ENCODE assay signal across 9 cellular contexts in genomic region chr6:24861934-24862333, GRCh38.
DNase-seq lines count a peak whose midpoint lies in the region; ATAC-seq and TF ChIP-seq lines count a peak whose summit lies in the region.
"Had no signal": no experiment of that assay in that cellular context is flagged by ENCODE, and none has a peak within 500 bp of the region (broad histone marks: within the 10 kb centered on the region; RNA-seq: fewer than 3 reads in every experiment).

No MANE protein-coding gene starts in this region.

- no peak overlapping the region for H3K4me3 ChIP-seq in ovary
- H3K4me3 ChIP-seq: dorsolateral prefrontal cortex, skin epidermis had no signal

- DNase-seq in naive thymus-derived CD8-positive, alpha-beta T cell = no peak
- DNase-seq in HuH-7 (ENCODE audit: low spot score) (no peak), ovary (no peak)
- DNase-seq: dorsolateral prefrontal cortex had no signal

- H3K27me3 ChIP-seq in ovary = no peaks in the 10 kb centered on the region

- no peak for TF ChIP-seq EP300 in ovary (IDR thresholded peaks at IDR 0.05)

- H3K4me1 ChIP-seq in ovary (ENCODE audit: insufficient read depth) = no peaks in the 10 kb centered on the region

- H3K27ac Mint-ChIP-seq in naive thymus-derived CD8-positive, alpha-beta T cell = peak overlapping the region; percentile 84 to 98 (median 94)

- ATAC-seq in GM18868 (IDR thresholded peaks at IDR 0.05; ENCODE audit: unreplicated experiment) (peak; percentile 76), GM21619 (IDR thresholded peaks at IDR 0.05; ENCODE audit: unreplicated experiment) (peak; percentile 85), HG03571 (IDR thresholded peaks at IDR 0.05; ENCODE audit: unreplicated experiment) (peak; percentile 92), HG03521 (IDR thresholded peaks at IDR 0.05; ENCODE audit: unreplicated experiment) (no peak)
- ATAC-seq in naive thymus-derived CD8-positive, alpha-beta T cell = no peak

- no peaks in the 10 kb centered on the region for H3K27me3 Mint-ChIP-seq in naive thymus-derived CD8-positive, alpha-beta T cell

- POLR2A ChIA-PET in naive thymus-derived CD8-positive, alpha-beta T cell (lab: Charles Lee) = interaction anchor here (1.0 to 2.0 kb wide), 10 partner anchors 13 to 130 kb away, joined by 3 to 11 read pairs (median 4); no protein-coding TSS in a partner anchor

- H3K4me3 Mint-ChIP-seq in naive thymus-derived CD8-positive, alpha-beta T cell = peak overlapping the region in 8 of 10 donors; percentile 2 to 73 (median 42)

- no peak for TF ChIP-seq POLR2A in ovary (IDR thresholded peaks at IDR 0.05)

- peaks cover 38 to 97% (median 57%) of the 10 kb centered on the region in 3 donors for H3K36me3 Mint-ChIP-seq in naive thymus-derived CD8-positive, alpha-beta T cell

- 93 to 97% (median 96%) methylated on average over 2 of the region's 2 CpGs for WGBS in ovary, 3 donors

- no peak for TF ChIP-seq CTCF in ovary (IDR thresholded peaks at IDR 0.05)

- H3K4me1 Mint-ChIP-seq in naive thymus-derived CD8-positive, alpha-beta T cell = peaks cover 46 to 98% (median 91%) of the 10 kb centered on the region in 4 donors

- H3K36me3 ChIP-seq in ovary = no peaks in the 10 kb centered on the region

- intact Hi-C loops in ovary (cut with DNase I) = loop anchor here in 1 of 4 donors (5.0 kb wide), 1 partner anchor 205 kb away; no protein-coding TSS in a partner anchor

- no peak overlapping the region for H3K27ac ChIP-seq in ovary

- no peaks in the 10 kb centered on the region for H3K9me3 ChIP-seq in ovary

- no peaks in the 10 kb centered on the region for H3K9me3 Mint-ChIP-seq in naive thymus-derived CD8-positive, alpha-beta T cell

Comparison
In these comparisons a context has a peak if more than half of its experiments do, and no peak if none do; other contexts are left out.
1. ATAC-seq: peak in GM18868 (single experiment), GM21619 (single experiment) and HG03571 (single experiment); none in naive thymus-derived CD8-positive, alpha-beta T cell (0 of 2) and HG03521 (single experiment).